17 cellular contexts compared by ENCODE assay signal in genomic region chrX:28099166-28099565, GRCh38.
DNase-seq lines count a peak whose midpoint lies in the region; ATAC-seq and TF ChIP-seq lines count a peak whose summit lies in the region.
"Had no signal": no experiment of that assay in that cellular context is flagged by ENCODE, and none has a peak within 500 bp of the region (broad histone marks: within the 10 kb centered on the region; RNA-seq: fewer than 3 reads in every experiment).

No MANE protein-coding gene starts in this region.

- no peak overlapping the region for H3K4me3 ChIP-seq in breast epithelium
- H3K4me3 ChIP-seq in choroid plexus epithelial cell (ENCODE audit: low read depth, low read length), result no peak overlapping the region
- H3K4me3 ChIP-seq: BLaER1, GM23338 had no signal

- intact Hi-C loops in MCF 10A (cut with micrococcal nuclease) (no loop called here), breast epithelium (cut with DNase I; ENCODE audit: low total_unique reads) (no loop called here)

- H3K27me3 ChIP-seq in breast epithelium, result no peaks in the 10 kb centered on the region

- H3K27me3 Mint-ChIP-seq in MCF 10A (ENCODE audit: insufficient read depth, unreplicated experiment) (no peaks in the 10 kb centered on the region), mesothelial cell of epicardium (ENCODE audit: low read depth) (no peaks in the 10 kb centered on the region)

- H3K4me1 Mint-ChIP-seq in MCF 10A (ENCODE audit: insufficient read depth, unreplicated experiment) (no peaks in the 10 kb centered on the region), mesothelial cell of epicardium (peaks cover 9% of the 10 kb centered on the region)
- H3K4me1 Mint-ChIP-seq: GM23338 had no signal

- no peaks in the 10 kb centered on the region for H3K4me1 ChIP-seq in breast epithelium
- H3K4me1 ChIP-seq: BLaER1 had no signal

- peaks cover 18% of the 10 kb centered on the region for H3K9me3 Mint-ChIP-seq in MCF 10A (ENCODE audit: unreplicated experiment)
- H3K9me3 Mint-ChIP-seq in mesothelial cell of epicardium, result peaks cover 20% of the 10 kb centered on the region
- H3K9me3 Mint-ChIP-seq: CD8-positive, alpha-beta T cell; GM23338 had no signal

- no peak overlapping the region for H3K27ac Mint-ChIP-seq in MCF 10A (ENCODE audit: low read depth, unreplicated experiment)
- peak overlapping the region; percentile 16 for H3K27ac Mint-ChIP-seq in mesothelial cell of epicardium
- H3K27ac Mint-ChIP-seq: CD8-positive, alpha-beta T cell; GM23338; HFFc6 had no signal

- DNase-seq in MCF 10A (ENCODE audit: unreplicated experiment), result peak; percentile 16
- DNase-seq in breast epithelium (ENCODE audit: low spot score in 2 of 2), result no peak
- DNase-seq in amniotic epithelial cell (ENCODE audit: low read depth), result peak; percentile 78
- peak; percentile 1 for DNase-seq in choroid plexus epithelial cell (ENCODE audit: low read depth)
- no peak for DNase-seq in mesothelial cell of epicardium (ENCODE audit: low spot score in 2 of 2, unreplicated experiment in 2 of 2)
- DNase-seq in LoVo (ENCODE audit: low spot score), result no peak
- no peak for DNase-seq in activated gamma-delta T cell treated with Interleukin-2 at 50 U/mL for 16 hours
- DNase-seq: Calu3; CD8-positive, alpha-beta T cell; DMS79 treated with DMSO at 0.1 percent for 48 hours; GF-D8; HCEC 1CT; HFFc6 had no signal

- TF ChIP-seq CTCF in MCF 10A (IDR thresholded peaks at IDR 0.05; ENCODE audit: unreplicated experiment), result no peak
- no peak for TF ChIP-seq CTCF in breast epithelium (IDR thresholded peaks at IDR 0.05)
- no peak for TF ChIP-seq CTCF in choroid plexus epithelial cell (conservative IDR thresholded peaks at IDR 0.05; ENCODE audit: low read depth, low read length)
- TF ChIP-seq CTCF in mesothelial cell of epicardium (IDR thresholded peaks at IDR 0.05; ENCODE audit: unreplicated experiment), result no peak

- no peak overlapping the region for H3K27ac ChIP-seq in breast epithelium
- H3K27ac ChIP-seq: 22Rv1, BLaER1 had no signal

- H3K4me3 Mint-ChIP-seq in MCF 10A (ENCODE audit: unreplicated experiment) (no peak overlapping the region), mesothelial cell of epicardium (no peak overlapping the region)
- H3K4me3 Mint-ChIP-seq: CD8-positive, alpha-beta T cell; GM23338; HFFc6 had no signal

- no peak for ATAC-seq in HG03135 (IDR thresholded peaks at IDR 0.05; ENCODE audit: unreplicated experiment)
- ATAC-seq: CD8-positive, alpha-beta T cell; GM23338 had no signal

- no peak for TF ChIP-seq POLR2A in breast epithelium (IDR thresholded peaks at IDR 0.05)

- POLR2A ChIA-PET in MCF 10A (lab: Yijun Ruan, JAX), result no interaction called here

- H3K36me3 ChIP-seq in breast epithelium, result no peaks in the 10 kb centered on the region
- H3K36me3 ChIP-seq: BLaER1 had no signal

- no peaks in the 10 kb centered on the region for H3K9me3 ChIP-seq in breast epithelium
- H3K9me3 ChIP-seq: BLaER1 had no signal

- BruUV-seq in MCF 10A (replicated peaks; lab: Mats Ljungman, UMichigan), result no TSS peak

- CTCF ChIA-PET in MCF 10A (lab: Yijun Ruan, JAX), result interaction anchor here (0.5 kb wide), 1 partner anchor 901 kb away, joined by 4 read pairs; no protein-coding TSS in a partner anchor

- H3K36me3 Mint-ChIP-seq in MCF 10A (ENCODE audit: insufficient read depth, unreplicated experiment) (no peaks in the 10 kb centered on the region), mesothelial cell of epicardium (no peaks in the 10 kb centered on the region)
- H3K36me3 Mint-ChIP-seq: CD8-positive, alpha-beta T cell had no signal

Comparison
In these comparisons a context has a peak if more than half of its experiments do, and no peak if none do; other contexts are left out.
1. DNase-seq: peak in MCF 10A (single experiment), amniotic epithelial cell (single experiment) and choroid plexus epithelial cell (single experiment); none in breast epithelium (0 of 2), mesothelial cell of epicardium (0 of 2), LoVo (single experiment) and activated gamma-delta T cell treated with Interleukin-2 at 50 U/mL for 16 hours (single experiment).